In the genomic region with DNA sequence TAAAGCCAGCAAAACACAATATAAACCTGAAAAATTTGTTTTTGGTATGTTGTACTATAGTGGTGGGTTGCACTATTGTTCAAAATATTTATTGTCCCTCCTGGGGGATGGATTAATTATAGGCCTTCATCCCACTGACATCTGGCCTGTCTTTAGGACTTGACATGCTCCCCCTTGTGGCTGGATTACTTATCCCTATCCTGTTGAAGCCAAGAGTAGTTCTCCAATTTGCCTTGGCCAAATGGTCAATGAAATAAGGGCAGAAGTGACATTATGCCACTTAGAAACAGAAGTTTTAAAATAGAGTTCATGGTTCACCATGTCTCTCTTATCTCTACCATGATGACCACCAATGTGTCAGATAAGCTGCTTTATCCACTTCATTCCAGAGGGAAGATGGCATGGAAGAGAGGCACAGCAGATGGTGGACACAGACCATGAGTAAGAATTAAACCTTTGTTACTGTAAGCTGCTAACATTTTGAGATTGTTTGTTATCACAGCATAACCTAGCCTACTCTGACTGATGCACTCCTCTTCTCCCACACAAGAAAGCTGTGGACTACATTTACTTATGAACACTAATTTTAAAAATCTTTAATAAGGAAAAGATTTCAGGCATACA, we compare ENCODE assay signal across 9 cellular contexts. TPM values are rescaled to one million over a fixed set of nuclear protein-coding genes. Genes with fewer than 3 reads are reported as not detected.
A peak's percentile ranks its signal among the peaks of the same experiment; 100 is the strongest.
DNase-seq lines count a peak whose midpoint lies in the region; ATAC-seq, FAIRE-seq and TF ChIP-seq lines count a peak whose summit lies in the region.
"Had no signal": no experiment of that assay in that cellular context is flagged by ENCODE, and none has a peak within 500 bp of the region (broad histone marks: within the 10 kb centered on the region; RNA-seq: fewer than 3 reads in every experiment).

No MANE protein-coding gene starts in this region.

- no peaks in the 10 kb centered on the region for H3K27me3 ChIP-seq in bronchial epithelial cell (ENCODE audit: control insufficient read depth, insufficient read depth, low read length)
- no peaks in the 10 kb centered on the region for H3K27me3 ChIP-seq in osteoblast (ENCODE audit: insufficient read depth, low read length)
- H3K27me3 ChIP-seq: tibial nerve had no signal

- no peaks in the 10 kb centered on the region for H3K9me3 ChIP-seq in osteoblast (ENCODE audit: low read depth, low read length)

- H4K20me1 ChIP-seq in osteoblast (ENCODE audit: insufficient read depth, low read length) = no peaks in the 10 kb centered on the region

- DNase-seq in stimulated activated CD4-positive, alpha-beta T cell treated with anti-CD3 and anti-CD28 coated beads, Interleukin-2, amount 100 ng/mL, for 48 hours = peak; percentile 4 to 8
- DNase-seq in stimulated activated CD4-positive, alpha-beta T cell treated with anti-CD3 and anti-CD28 coated beads, Interleukin-12 subunit alpha, Interleukin-12 subunit beta, amount 100 ng/mL, for 4 hours = no peak
- DNase-seq in NCI-H345 treated with DMSO at 0.1 percent for 48 hours (lab: John Stamatoyannopoulos, UW; ENCODE audit: unreplicated experiment) (peak; percentile 14), bronchial epithelial cell (ENCODE audit: low read depth) (peak; percentile 54), osteoblast (ENCODE audit: insufficient read length, low spot score, missing footprints) (no peak), ureter (ENCODE audit: low spot score) (no peak)
- no peak for DNase-seq in stimulated activated naive CD4-positive, alpha-beta T cell treated with Interleukin-2 at 50 U/mL for 16 hours (lab: John Stamatoyannopoulos, UW)

- H3K79me2 ChIP-seq in osteoblast (ENCODE audit: insufficient read depth, low read length) = no peaks in the 10 kb centered on the region

- no peak for ATAC-seq in HG03280 (IDR thresholded peaks at IDR 0.05; ENCODE audit: unreplicated experiment)

- H3K36me3 ChIP-seq in bronchial epithelial cell (ENCODE audit: control insufficient read depth, insufficient read depth, low read length) (no peaks in the 10 kb centered on the region), osteoblast (ENCODE audit: insufficient read depth, low read length) (no peaks in the 10 kb centered on the region)
- H3K36me3 ChIP-seq: tibial nerve had no signal

- peaks cover 13% of the 10 kb centered on the region for H3K4me1 ChIP-seq in osteoblast (ENCODE audit: insufficient read depth, low read length)

- TF ChIP-seq CTCF in bronchial epithelial cell (IDR thresholded peaks at IDR 0.05; ENCODE audit: insufficient read depth, low read length, severe bottlenecking) = peak; percentile 68
- TF ChIP-seq CTCF in osteoblast (IDR thresholded peaks at IDR 0.05; ENCODE audit: extremely low read depth, low read depth, low read length) = peak; percentile 72

- H3K4me3 ChIP-seq in bronchial epithelial cell (ENCODE audit: low read depth, low read length) (no peak overlapping the region), osteoblast (ENCODE audit: insufficient read depth, low read length) (no peak overlapping the region)
- H3K4me3 ChIP-seq: tibial nerve had no signal

- FAIRE-seq in bronchial epithelial cell (lab: Jason Lieb, UNC) = no peak

- no peak overlapping the region for H3K27ac ChIP-seq in osteoblast (ENCODE audit: low read depth, low read length)
- H3K27ac ChIP-seq: tibial nerve had no signal

- no peak overlapping the region for H3K4me2 ChIP-seq in osteoblast (ENCODE audit: insufficient read depth, low read length)

- no peak overlapping the region for H2AFZ ChIP-seq in osteoblast (ENCODE audit: low read length)

RNA-seq across cellular contexts. Expression of a gene that starts 29.2 kb away (rescaled TPM):
- 37.4 and 44.7 TPM in 2 replicates for total RNA-seq in bronchial epithelial cell
- total RNA-seq in osteoblast = 56.9 and 64.4 TPM in 2 replicates
- 34.5 TPM for total RNA-seq in ureter

RNA-seq across cellular contexts. Expression of a gene that starts 31.3 kb away (rescaled TPM):
- total RNA-seq in bronchial epithelial cell (23.6 and 45.0 TPM in 2 replicates), osteoblast (20.6 and 24.2 TPM in 2 replicates), ureter (31.8 TPM)

RNA-seq across cellular contexts. Expression of a gene that starts 31.4 kb away (rescaled TPM):
- total RNA-seq in bronchial epithelial cell (19.2 and 34.3 TPM in 2 replicates), osteoblast (25.3 and 36.2 TPM in 2 replicates), ureter (32.1 TPM)

Comparison
In these comparisons a context has a peak if more than half of its experiments do, and no peak if none do; other contexts are left out.
1. DNase-seq: peak in stimulated activated CD4-positive, alpha-beta T cell treated with anti-CD3 and anti-CD28 coated beads, Interleukin-2, amount 100 ng/mL, for 48 hours (2 of 2), NCI-H345 treated with DMSO at 0.1 percent for 48 hours (single experiment) and bronchial epithelial cell (single experiment); none in stimulated activated CD4-positive, alpha-beta T cell treated with anti-CD3 and anti-CD28 coated beads, Interleukin-12 subunit alpha, Interleukin-12 subunit beta, amount 100 ng/mL, for 4 hours (single experiment), osteoblast (single experiment), stimulated activated naive CD4-positive, alpha-beta T cell treated with Interleukin-2 at 50 U/mL for 16 hours (single experiment) and ureter (single experiment).